In genomic region chr2:240462073-240462703, GRCh38 we compare ENCODE assay signal across 14 cellular contexts. TPM values are rescaled to one million over a fixed set of nuclear protein-coding genes. Genes with fewer than 3 reads are reported as not detected.
DNase-seq lines count a peak whose midpoint lies in the region; ATAC-seq and TF ChIP-seq lines count a peak whose summit lies in the region.
"Had no signal": no experiment of that assay in that cellular context is flagged by ENCODE, and none has a peak within 500 bp of the region (broad histone marks: within the 10 kb centered on the region; RNA-seq: fewer than 3 reads in every experiment).

No MANE protein-coding gene starts in this region.

- DNase-seq in Right ventricle myocardium superior = peak; percentile 39
- DNase-seq in right atrium auricular region (ENCODE audit: low spot score) = no peak
- peak; percentile 72 for DNase-seq in coronary artery (ENCODE audit: low spot score)
- peak; percentile 19 to 33 for DNase-seq in mesothelial cell of epicardium (ENCODE audit: low spot score in 2 of 2, unreplicated experiment in 2 of 2)
- DNase-seq in ureter (ENCODE audit: low spot score) = peak; percentile 36
- no peak for DNase-seq in Ammon's horn (ENCODE audit: low spot score)
- DNase-seq in iPS-NIHi11 (ENCODE audit: low spot score) = no peak
- DNase-seq: amygdala, colonic mucosa, DND-41, SHP77 had no signal

- H3K4me1 ChIP-seq in right atrium auricular region = peaks cover 0 to 2% of the 10 kb centered on the region in 2 donors
- H3K4me1 ChIP-seq: colonic mucosa had no signal

- no peak overlapping the region for H3K4me3 Mint-ChIP-seq in mesothelial cell of epicardium
- H3K4me3 Mint-ChIP-seq: nephron had no signal

- no peaks in the 10 kb centered on the region for H3K9me3 ChIP-seq in right atrium auricular region
- H3K9me3 ChIP-seq: colonic mucosa, esophagus muscularis mucosa had no signal

- H3K4me1 Mint-ChIP-seq in mesothelial cell of epicardium = peaks cover 14% of the 10 kb centered on the region

- intact Hi-C loops in Right ventricle myocardium superior (cut with DNase I) = no loop called here

- peaks cover 7% of the 10 kb centered on the region for H3K36me3 Mint-ChIP-seq in mesothelial cell of epicardium

- H3K27me3 ChIP-seq in right atrium auricular region = no peaks in the 10 kb centered on the region
- H3K27me3 ChIP-seq: colonic mucosa, esophagus muscularis mucosa had no signal

- no peak for TF ChIP-seq CTCF in right atrium auricular region (IDR thresholded peaks at IDR 0.05)
- TF ChIP-seq CTCF in coronary artery (IDR thresholded peaks at IDR 0.05) = no peak
- no peak for TF ChIP-seq CTCF in mesothelial cell of epicardium (IDR thresholded peaks at IDR 0.05; ENCODE audit: unreplicated experiment)

- H3K27ac ChIP-seq in right atrium auricular region (no peak overlapping the region), coronary artery (no peak overlapping the region)
- H3K27ac ChIP-seq: colonic mucosa, esophagus muscularis mucosa had no signal

- H3K4me3 ChIP-seq in right atrium auricular region = no peak overlapping the region
- no peak overlapping the region for H3K4me3 ChIP-seq in coronary artery
- H3K4me3 ChIP-seq: colonic mucosa, esophagus muscularis mucosa had no signal

- peaks cover 17% of the 10 kb centered on the region for H3K36me3 ChIP-seq in right atrium auricular region
- H3K36me3 ChIP-seq: colonic mucosa had no signal

- H3K27ac Mint-ChIP-seq in mesothelial cell of epicardium = no peak overlapping the region
- H3K27ac Mint-ChIP-seq: nephron had no signal

- no peaks in the 10 kb centered on the region for H3K27me3 Mint-ChIP-seq in mesothelial cell of epicardium (ENCODE audit: low read depth)

- ATAC-seq in Right ventricle myocardium superior (ENCODE audit: poor library complexity) (no peak), HG02840 (IDR thresholded peaks at IDR 0.05; ENCODE audit: low FRiP score, unreplicated experiment) (no peak)

- no peaks in the 10 kb centered on the region for H3K9me3 Mint-ChIP-seq in mesothelial cell of epicardium
- H3K9me3 Mint-ChIP-seq: nephron had no signal

RNA-seq across cellular contexts. Expression of gene GPC1, which starts 26.7 kb away (rescaled TPM):
- 154 TPM for total RNA-seq in Right ventricle myocardium superior
- 100 to 1,000 TPM in 1 of 2 donors, 10 to 100 TPM in 1; 77.4 to 103 TPM for total RNA-seq in right atrium auricular region
- total RNA-seq in mesothelial cell of epicardium = 86.1 to 89.7 TPM (median 88.0 TPM) in 3 replicates
- 88.1 TPM for total RNA-seq in ureter

Comparison
In these comparisons a context has a peak if more than half of its experiments do, and no peak if none do; other contexts are left out.
1. DNase-seq: peak in Right ventricle myocardium superior (single experiment), coronary artery (single experiment), mesothelial cell of epicardium (2 of 2) and ureter (single experiment); none in right atrium auricular region (single experiment), Ammon's horn (single experiment) and iPS-NIHi11 (single experiment).